Comparison of ENCODE assay signal across 8 cellular contexts in the genomic region with DNA sequence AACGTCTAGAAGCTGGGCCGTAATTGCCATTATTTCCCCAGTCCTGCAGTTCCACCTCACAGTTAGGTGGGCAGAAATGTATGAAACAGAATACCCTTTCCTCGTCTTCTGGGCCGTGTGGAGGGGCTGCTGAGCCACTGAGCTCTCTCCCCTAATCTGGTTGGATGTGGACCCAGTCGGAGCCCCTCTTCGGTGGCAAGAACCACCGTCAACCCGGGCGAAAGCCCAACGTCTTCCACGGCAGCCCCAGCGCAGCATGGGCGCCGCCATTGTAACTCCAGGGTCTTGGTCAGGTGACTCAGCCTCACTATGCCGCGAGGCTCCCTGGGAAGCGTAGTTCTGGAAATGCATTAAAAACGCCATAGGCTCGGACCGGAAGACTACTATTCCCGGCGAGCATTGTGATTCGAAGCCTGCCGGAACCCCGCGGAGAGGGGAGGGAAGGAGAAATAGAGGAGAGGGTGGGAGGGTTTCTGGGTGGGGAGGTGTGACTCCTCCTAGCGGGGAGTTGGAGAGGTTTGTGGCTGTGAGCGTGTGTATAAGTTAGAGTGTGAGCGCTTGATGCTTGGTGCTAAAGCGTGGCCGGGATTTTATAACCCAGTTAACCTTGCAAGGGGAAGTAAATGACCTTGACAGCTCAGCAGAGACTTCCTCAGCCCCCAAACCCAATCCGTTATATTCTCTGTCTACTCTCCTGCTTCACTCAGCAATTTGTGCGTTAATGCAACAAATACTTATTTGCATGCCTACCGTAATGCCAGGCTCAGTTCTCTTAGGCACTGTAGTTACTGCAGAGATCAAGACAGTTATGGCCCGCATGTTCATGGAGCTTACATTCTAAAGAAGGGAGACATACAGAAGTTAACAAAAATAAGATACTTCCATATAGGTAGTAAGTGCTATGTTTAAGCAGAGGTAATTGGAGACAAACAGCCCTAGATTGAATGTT. TPM values are rescaled to one million over a fixed set of nuclear protein-coding genes. Genes with fewer than 3 reads are reported as not detected.
DNase-seq lines count a peak whose midpoint lies in the region; FAIRE-seq and TF ChIP-seq lines count a peak whose summit lies in the region.

Gene GATB (minus strand): TSS at position 295 of the 949 bp plus-strand sequence. CDS start 25 bp downstream, at position 270.

- H3K9me3 Mint-ChIP-seq in H9 (no peaks in the 10 kb centered on the region; a peak in 1 of 5 replicates), nephron (no peaks in the 10 kb centered on the region)
- H3K9me3 Mint-ChIP-seq in stimulated activated naive CD8-positive, alpha-beta T cell treated with anti-CD3 and anti-CD28 coated beads, Interleukin-15, Interleukin-2, amounts not matched to agents 100 ng/mL and 50 ng/mL, for 24 hours: peaks cover 8% of the 10 kb centered on the region

- H3K14ac ChIP-seq in H9 (ENCODE audit: insufficient read depth, low read length): peak within 1 kb of the TSS; percentile 80; the same call in 1 of the 2 replicates

- peak within 1 kb of the TSS; percentile 98 to 99 for H3K4me3 Mint-ChIP-seq in H9
- peak within 1 kb of the TSS; percentile 95 to 98 (median 97) for H3K4me3 Mint-ChIP-seq in nephron
- peak within 1 kb of the TSS; percentile 100 for H3K4me3 Mint-ChIP-seq in stimulated activated naive CD8-positive, alpha-beta T cell treated with anti-CD3 and anti-CD28 coated beads, Interleukin-15, Interleukin-2, amounts not matched to agents 100 ng/mL and 50 ng/mL, for 24 hours

- peaks cover 6% of the 10 kb centered on the region for H3K23me2 ChIP-seq in H9 (ENCODE audit: insufficient read length, low read depth, low read length, poor library complexity, severe bottlenecking)

- H2BK20ac ChIP-seq in H9 (ENCODE audit: low read depth, low read length, poor library complexity, severe bottlenecking): no peak within 1 kb of the TSS

- no peak within 1 kb of the TSS for H2BK12ac ChIP-seq in H9 (ENCODE audit: insufficient read length, low read depth, low read length)

- H3T11ph ChIP-seq in H9 (ENCODE audit: low read length): no peak within 1 kb of the TSS

- H3K4me1 Mint-ChIP-seq in H9 (peaks cover 12 to 16% of the 10 kb centered on the region in 2 experiments), nephron (peaks cover 14% of the 10 kb centered on the region)
- H3K4me1 Mint-ChIP-seq in stimulated activated naive CD8-positive, alpha-beta T cell treated with anti-CD3 and anti-CD28 coated beads, Interleukin-15, Interleukin-2, amounts not matched to agents 100 ng/mL and 50 ng/mL, for 24 hours (ENCODE audit: low read depth): peaks cover 19% of the 10 kb centered on the region

- H4K91ac ChIP-seq in H9 (ENCODE audit: insufficient read length, low read depth, low read length): no peak within 1 kb of the TSS

- H3K27ac ChIP-seq in H9 (ENCODE audit: insufficient read length, low read depth, low read length): no peak within 1 kb of the TSS

- H3K56ac ChIP-seq in H9 (ENCODE audit: insufficient read length, low read depth, low read length): no peak within 1 kb of the TSS

- DNase-seq in H9: peak; percentile 98
- DNase-seq in M059J (ENCODE audit: low read depth): peak; percentile 96
- DNase-seq in SHP77 (lab: John Stamatoyannopoulos, UW): peak; percentile 82 to 86
- DNase-seq in activated effector memory CD4-positive, alpha-beta T cell treated with Interleukin-2 at 50 U/mL for 16 hours: peak; percentile 89
- DNase-seq in fibroblast of the aortic adventitia (ENCODE audit: low read depth): peak; percentile 97

- H3K27me3 Mint-ChIP-seq in H9 (ENCODE audit: low read depth) (no peaks in the 10 kb centered on the region), nephron (ENCODE audit: low read depth) (no peaks in the 10 kb centered on the region)
- peaks cover 8% of the 10 kb centered on the region for H3K27me3 Mint-ChIP-seq in stimulated activated naive CD8-positive, alpha-beta T cell treated with anti-CD3 and anti-CD28 coated beads, Interleukin-15, Interleukin-2, amounts not matched to agents 100 ng/mL and 50 ng/mL, for 24 hours

- no CpG with 5 or more reads among the region's 35 CpGs for WGBS in H9 (ENCODE audit: extremely low coverage, insufficient read length, low lambda C conversion rate)

- no peaks in the 10 kb centered on the region for H3K79me2 ChIP-seq in H9 (ENCODE audit: insufficient read depth, low read length)

- no peaks in the 10 kb centered on the region for H3K79me1 ChIP-seq in H9 (ENCODE audit: insufficient read depth, low read depth, low read length, poor library complexity, severe bottlenecking)

- H4K8ac ChIP-seq in H9 (replicated peaks; ENCODE audit: insufficient read length, low read depth, low read length): no peak within 1 kb of the TSS

- H2BK15ac ChIP-seq in H9 (ENCODE audit: low read depth, low read length): no peak within 1 kb of the TSS

- H2AFZ ChIP-seq in H9 (ENCODE audit: low read length): peak within 1 kb of the TSS; percentile 6

- peak within 1 kb of the TSS; percentile 94 for H3K4me3 ChIP-seq in fibroblast of the aortic adventitia (ENCODE audit: low read depth, low read length)

- peak within 1 kb of the TSS; percentile 91 for H4K5ac ChIP-seq in H9 (ENCODE audit: insufficient read length, low read depth, low read length)

- H2AK5ac ChIP-seq in H9 (ENCODE audit: insufficient read length, low read length): no peak within 1 kb of the TSS

- H3K4me2 ChIP-seq in H9 (ENCODE audit: insufficient read depth, insufficient read length, low read length): peak within 1 kb of the TSS; percentile 71

- H2BK120ac ChIP-seq in H9 (ENCODE audit: low read depth, low read length, poor library complexity, severe bottlenecking): no peak within 1 kb of the TSS

- H3K27ac Mint-ChIP-seq in H9 (peak within 1 kb of the TSS; percentile 98 to 100 (median 99)), nephron (peak within 1 kb of the TSS; percentile 80 to 87 (median 82))
- H3K27ac Mint-ChIP-seq in stimulated activated naive CD8-positive, alpha-beta T cell treated with anti-CD3 and anti-CD28 coated beads, Interleukin-15, Interleukin-2, amounts not matched to agents 100 ng/mL and 50 ng/mL, for 24 hours: peak within 1 kb of the TSS; percentile 99

- peaks cover 0 to 11% (median 2%) of the 10 kb centered on the region in 3 experiments; a peak in 3 of 7 replicates for H3K36me3 Mint-ChIP-seq in H9 (ENCODE audit: insufficient read depth in 1 of 3, low read depth in 3 of 3)
- peaks cover 5% of the 10 kb centered on the region for H3K36me3 Mint-ChIP-seq in nephron (ENCODE audit: low read depth)
- peaks cover 17% of the 10 kb centered on the region for H3K36me3 Mint-ChIP-seq in stimulated activated naive CD8-positive, alpha-beta T cell treated with anti-CD3 and anti-CD28 coated beads, Interleukin-15, Interleukin-2, amounts not matched to agents 100 ng/mL and 50 ng/mL, for 24 hours (ENCODE audit: low read depth)

- no peaks in the 10 kb centered on the region for H4K20me1 ChIP-seq in H9 (ENCODE audit: control insufficient read depth, insufficient read depth, insufficient read length)

- no peak within 1 kb of the TSS for H2BK5ac ChIP-seq in H9 (ENCODE audit: insufficient read length, low read length)

- H3K4ac ChIP-seq in H9 (ENCODE audit: low read depth, low read length): no peak within 1 kb of the TSS

- no peaks in the 10 kb centered on the region; the same call in 1 of the 2 replicates for H3K4me1 ChIP-seq in H9 (ENCODE audit: insufficient read depth, low read length)

- peak within 1 kb of the TSS; percentile 73 for H3K18ac ChIP-seq in H9 (ENCODE audit: insufficient read length, low read depth, low read length)

- H3K23ac ChIP-seq in H9 (ENCODE audit: insufficient read length, low read depth, low read length): no peak within 1 kb of the TSS

- TF ChIP-seq CTCF in H9 (conservative IDR thresholded peaks at IDR 0.05) (peak; percentile 75), fibroblast of the aortic adventitia (IDR thresholded peaks at IDR 0.05; ENCODE audit: insufficient read depth, low read length) (peak; percentile 65), nephron (IDR thresholded peaks at IDR 0.05; ENCODE audit: unreplicated experiment in 3 of 3) (peak; percentile 60 to 73 (median 61))

- H3K9me3 ChIP-seq in H9 (ENCODE audit: control insufficient read depth, low read depth, low read length): no peaks in the 10 kb centered on the region

- peak; percentile 96 for FAIRE-seq in G401.6 (lab: Jason Lieb, UNC)

- H3K27me3 ChIP-seq in H9 (ENCODE audit: insufficient read depth, low read length): no peaks in the 10 kb centered on the region

- peak within 1 kb of the TSS; percentile 95 for H3K9ac ChIP-seq in H9 (ENCODE audit: extremely low read depth, insufficient read length, low read length)

RNA-seq across cellular contexts. Expression of gene GATB, which starts in this region (rescaled TPM):
- total RNA-seq in H9 (2021) (18.9 and 21.2 TPM in 2 replicates), fibroblast of the aortic adventitia (ENCODE audit: low replicate concordance) (17.2 and 18.3 TPM in 2 replicates)
- 23.5 and 31.7 TPM in 2 replicates for total RNA-seq in M059J (2014; rRNA removed; shearing (Covaris generic))
